ENCODE assay signal across 21 cellular contexts in genomic region chr6:3471711-3472110, GRCh38. TPM values are rescaled to one million over a fixed set of nuclear protein-coding genes. Genes with fewer than 3 reads are reported as not detected.
A peak's percentile ranks its signal among the peaks of the same experiment; 100 is the strongest.
DNase-seq lines count a peak whose midpoint lies in the region; ATAC-seq, FAIRE-seq and TF ChIP-seq lines count a peak whose summit lies in the region.
"Had no signal": no experiment of that assay in that cellular context is flagged by ENCODE, and none has a peak within 500 bp of the region (broad histone marks: within the 10 kb centered on the region; RNA-seq: fewer than 3 reads in every experiment).

No MANE protein-coding gene starts in this region.

- H3K27me3 ChIP-seq in endodermal cell (ENCODE audit: control insufficient read depth, insufficient read depth, low read length, poor library complexity, severe bottlenecking): peaks cover 23% of the 10 kb centered on the region
- no peaks in the 10 kb centered on the region for H3K27me3 ChIP-seq in pancreas
- H3K27me3 ChIP-seq: BLaER1, Peyer's patch, tibial nerve had no signal

- ATAC-seq in pancreas (peak in 3 of 4 donors; percentile 46 to 53 (median 51)), SK-N-SH treated with all-trans-retinoic acid at 6 μM for 48 hours (no peak)
- ATAC-seq: activated naive CD4-positive, alpha-beta T cell treated with anti-CD3 and anti-CD28 coated beads, Interleukin-2, amount 50 U/mL, for 72 hours; stimulated activated memory B cell treated with anti-CD40 and anti-IgM and Interleukin-4, amounts not matched to agents 10 μg/mL and 1 μg/mL and 100 μg/mL, for 72 hours had no signal

- H3K36me3 ChIP-seq in endodermal cell (ENCODE audit: control insufficient read depth, insufficient read depth, low read length) (no peaks in the 10 kb centered on the region), pancreas (no peaks in the 10 kb centered on the region)
- H3K36me3 ChIP-seq: BLaER1, Peyer's patch, spleen, tibial nerve had no signal

- H3K27me3 Mint-ChIP-seq in endodermal cell (ENCODE audit: insufficient read depth): peaks cover 27% of the 10 kb centered on the region
- H3K27me3 Mint-ChIP-seq: activated T-cell treated with anti-CD3 and anti-CD28 coated beads, Interleukin-2, amount 50 U/mL, for 24 hours had no signal

- no peak overlapping the region for H3K4me3 Mint-ChIP-seq in endodermal cell
- H3K4me3 Mint-ChIP-seq: activated CD4-positive, alpha-beta memory T cell treated with anti-CD3 and anti-CD28 coated beads for 36 hours; activated T-cell treated with anti-CD3 and anti-CD28 coated beads, Interleukin-2, amount 50 U/mL, for 24 hours; stimulated activated memory B cell treated with anti-CD40 and anti-IgM and Interleukin-4, amounts not matched to agents 10 μg/mL and 1 μg/mL and 100 μg/mL, for 72 hours had no signal

- H3K27ac Mint-ChIP-seq in endodermal cell: no peak overlapping the region
- H3K27ac Mint-ChIP-seq: activated CD4-positive, alpha-beta memory T cell treated with anti-CD3 and anti-CD28 coated beads for 36 hours; activated naive CD4-positive, alpha-beta T cell treated with anti-CD3 and anti-CD28 coated beads, Interleukin-2, amount 50 U/mL, for 72 hours; activated T-cell treated with anti-CD3 and anti-CD28 coated beads, Interleukin-2, amount 50 U/mL, for 24 hours; stimulated activated memory B cell treated with anti-CD40 and anti-IgM and Interleukin-4, amounts not matched to agents 10 μg/mL and 1 μg/mL and 100 μg/mL, for 72 hours had no signal

- H3K4me1 ChIP-seq in endodermal cell (ENCODE audit: control insufficient read depth, insufficient read depth, low read length) (no peaks in the 10 kb centered on the region), pancreas (no peaks in the 10 kb centered on the region)
- H3K4me1 ChIP-seq: Peyer's patch, spleen had no signal

- no peak overlapping the region for H3K4me3 ChIP-seq in endodermal cell (ENCODE audit: low read length)
- no peak overlapping the region for H3K4me3 ChIP-seq in pancreas
- H3K4me3 ChIP-seq: BLaER1, Peyer's patch, spleen, tibial nerve had no signal

- TF ChIP-seq POLR2A in GM12892 (IDR thresholded peaks at IDR 0.05; ENCODE audit: low read depth, low read length): no peak

- H3K9ac ChIP-seq in endodermal cell (ENCODE audit: extremely low read depth, low read length, poor library complexity, severe bottlenecking): no peak overlapping the region
- H3K9ac ChIP-seq: BLaER1, KMS-11 had no signal

- no peaks in the 10 kb centered on the region for H3K9me3 Mint-ChIP-seq in endodermal cell
- H3K9me3 Mint-ChIP-seq: activated CD4-positive, alpha-beta memory T cell treated with anti-CD3 and anti-CD28 coated beads for 36 hours; activated naive CD4-positive, alpha-beta T cell treated with anti-CD3 and anti-CD28 coated beads, Interleukin-2, amount 50 U/mL, for 72 hours; activated T-cell treated with anti-CD3 and anti-CD28 coated beads, Interleukin-2, amount 50 U/mL, for 24 hours; stimulated activated memory B cell treated with anti-CD40 and anti-IgM and Interleukin-4, amounts not matched to agents 10 μg/mL and 1 μg/mL and 100 μg/mL, for 72 hours had no signal

- peak; percentile 54 for DNase-seq in GM03348 (ENCODE audit: low spot score)
- DNase-seq in NCI-H2029 (lab: John Stamatoyannopoulos, UW): peak; percentile 91
- peak; percentile 60 for DNase-seq in endodermal cell
- no peak for DNase-seq in pancreas
- no peak for DNase-seq in activated CD4-positive, alpha-beta T cell treated with anti-CD3 and anti-CD28 coated beads, Interleukin-2, amount 50 U/mL, for 48 hours
- DNase-seq in GM12892 (ENCODE audit: insufficient read length): no peak
- DNase-seq: activated CD4-positive, alpha-beta memory T cell treated with anti-CD3 and anti-CD28 coated beads for 36 hours; activated T-cell treated with anti-CD3 and anti-CD28 coated beads, Interleukin-2, amount 50 U/mL, for 24 hours; DND-41; GOT3; hippocampal formation; NCI-H1694 treated with DMSO at 0.1 percent for 48 hours; Peyer's patch; spleen had no signal

- FAIRE-seq in pancreas (lab: Jason Lieb, UNC) (no peak), GM12892 (lab: Jason Lieb, UNC) (no peak)

- 93 to 100% methylated on average over 3 of the region's 3 CpGs for WGBS in endodermal cell (ENCODE audit: insufficient coverage in 1 of 2, insufficient read length in 1 of 2), 2 experiments
- WGBS in pancreas, 2 donors: 57 to 59% methylated on average over 3 of the region's 3 CpGs

- H3K36me3 Mint-ChIP-seq in endodermal cell (ENCODE audit: low read depth): no peaks in the 10 kb centered on the region
- H3K36me3 Mint-ChIP-seq: activated CD4-positive, alpha-beta memory T cell treated with anti-CD3 and anti-CD28 coated beads for 36 hours; activated naive CD4-positive, alpha-beta T cell treated with anti-CD3 and anti-CD28 coated beads, Interleukin-2, amount 50 U/mL, for 72 hours; stimulated activated memory B cell treated with anti-CD40 and anti-IgM and Interleukin-4, amounts not matched to agents 10 μg/mL and 1 μg/mL and 100 μg/mL, for 72 hours had no signal

- H3K27ac ChIP-seq in endodermal cell (ENCODE audit: low read depth, low read length): no peak overlapping the region
- H3K27ac ChIP-seq in pancreas: no peak overlapping the region
- H3K27ac ChIP-seq: BLaER1, HL-60, KMS-11, Peyer's patch, spleen had no signal

- no peak for TF ChIP-seq CTCF in endodermal cell (conservative IDR thresholded peaks at IDR 0.05)
- TF ChIP-seq CTCF in pancreas (IDR thresholded peaks at IDR 0.05): no peak

- H3K4me1 Mint-ChIP-seq in endodermal cell: peaks cover 22% of the 10 kb centered on the region
- H3K4me1 Mint-ChIP-seq: stimulated activated memory B cell treated with anti-CD40 and anti-IgM and Interleukin-4, amounts not matched to agents 10 μg/mL and 1 μg/mL and 100 μg/mL, for 72 hours had no signal

- H3K9me3 ChIP-seq in endodermal cell (ENCODE audit: control insufficient read depth, low read length) (no peaks in the 10 kb centered on the region), pancreas (no peaks in the 10 kb centered on the region)
- H3K9me3 ChIP-seq: BLaER1, Peyer's patch, spleen, tibial nerve had no signal

- intact Hi-C loops in pancreas (cut with DNase I): no loop called here

TF ChIP-seq in SK-N-SH treated with all-trans-retinoic acid at 6 μM for 48 hours, 23 proteins besides CTCF, POLR2A, EP300 and RAD21:
- TF ChIP-seq PPARA (CRISPR knock-in tag; IDR thresholded peaks at IDR 0.05; ENCODE audit: borderline replicate concordance) (no peak), ARNTL (CRISPR knock-in tag; IDR thresholded peaks at IDR 0.05; ENCODE audit: borderline replicate concordance, low read depth) (no peak), CSDC2 (CRISPR knock-in tag; IDR thresholded peaks at IDR 0.05) (no peak), ZNF70 (CRISPR knock-in tag; IDR thresholded peaks at IDR 0.05) (no peak), BACH2 (CRISPR knock-in tag; IDR thresholded peaks at IDR 0.05; ENCODE audit: borderline replicate concordance) (no peak)

RNA-seq across cellular contexts. Expression of gene SLC22A23, which starts 14.9 kb away (rescaled TPM):
- total RNA-seq in endodermal cell (10 to 100 TPM; 11.1 to 13.3 TPM), pancreas (10 to 100 TPM; 12.6 to 27.9 (median 15.9) TPM)
- polyA plus RNA-seq in endodermal cell (2013, experiment 1 of 2): 21.0 TPM
- 18.4 TPM for polyA plus RNA-seq in endodermal cell (2013, experiment 2 of 2)
- 1 to 10 TPM; 4.9 to 7.6 TPM for polyA plus RNA-seq in pancreas
- polyA plus RNA-seq in GM12892 (2012; ENCODE audit: missing spikeins): 0.87 TPM

Comparison
In these comparisons a context has a peak if more than half of its experiments do, and no peak if none do; other contexts are left out.
1. DNase-seq: peak in GM03348 (single experiment), NCI-H2029 (single experiment) and endodermal cell (single experiment); none in pancreas (0 of 6), activated CD4-positive, alpha-beta T cell treated with anti-CD3 and anti-CD28 coated beads, Interleukin-2, amount 50 U/mL, for 48 hours (0 of 2) and GM12892 (single experiment).